In the genomic region with DNA sequence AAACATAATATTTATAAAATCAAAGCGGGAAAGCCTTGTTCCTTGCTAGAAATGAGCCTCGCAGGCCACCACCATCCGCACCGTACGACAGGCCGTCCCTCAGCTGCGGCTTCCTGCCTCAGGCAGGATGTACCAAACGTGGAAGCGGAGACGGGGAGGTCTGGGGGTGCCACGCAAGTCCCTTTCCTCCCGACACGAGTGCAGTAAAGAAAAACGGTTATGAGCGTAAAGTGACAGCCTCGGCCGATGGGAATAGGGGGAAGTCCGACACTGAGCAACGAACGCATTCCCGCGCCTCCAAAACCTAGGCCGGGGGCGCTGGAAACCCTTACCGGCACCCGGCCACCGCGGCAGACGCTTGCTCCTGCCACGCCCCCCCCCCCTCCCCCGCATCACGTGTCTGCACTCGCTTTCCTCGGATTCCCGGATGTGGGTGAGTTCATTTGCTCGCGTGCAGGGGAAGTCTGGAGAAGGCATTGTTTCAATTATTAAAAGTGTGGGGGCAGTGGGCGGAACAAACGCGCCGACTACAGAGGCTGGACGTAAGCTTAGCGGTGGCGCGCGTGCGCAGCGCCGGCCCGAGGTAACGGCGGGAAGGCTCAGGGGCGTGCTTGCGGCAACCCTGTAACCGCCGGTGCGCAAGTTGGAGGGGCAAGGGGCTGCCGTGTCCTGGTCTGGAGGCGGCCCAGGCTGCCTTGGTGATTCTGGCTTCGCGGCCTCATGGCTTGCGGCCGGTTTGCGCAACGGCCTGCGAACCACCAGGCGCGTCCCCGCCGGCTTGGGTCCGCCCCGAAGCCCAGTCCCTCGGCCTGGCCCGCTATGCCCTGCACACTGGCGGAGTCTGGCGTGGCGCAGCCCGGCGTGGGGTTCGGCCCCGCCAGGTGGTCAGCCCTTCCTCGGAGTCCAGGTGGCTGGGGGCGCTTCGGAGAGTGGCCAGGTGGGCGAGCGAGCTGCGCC, we compare ENCODE assay signal across 8 cellular contexts. TPM values are rescaled to one million over a fixed set of nuclear protein-coding genes. Genes with fewer than 3 reads are reported as not detected.
A peak's percentile ranks its signal among the peaks of the same experiment; 100 is the strongest.
DNase-seq lines count a peak whose midpoint lies in the region; ATAC-seq and TF ChIP-seq lines count a peak whose summit lies in the region.

A gene with protein sequence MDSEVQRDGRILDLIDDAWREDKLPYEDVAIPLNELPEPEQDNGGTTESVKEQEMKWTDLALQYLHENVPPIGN (minus strand): TSS at position 366 of the 957 bp plus-strand sequence. CDS start 3,081 bp downstream, outside the sequence.
A gene (plus strand): TSS at position 438 of the 957 bp plus-strand sequence. CDS start 9,264 bp downstream, outside the sequence.

- peak within 1 kb of the TSS; percentile 91 for H3K4me2 ChIP-seq in DOHH2 (ENCODE audit: low read length)
- peak within 1 kb of the TSS; percentile 98 for H3K4me2 ChIP-seq in GM23338
- H3K4me2 ChIP-seq in fibroblast of lung (ENCODE audit: extremely low read depth, insufficient read depth, low read length) = peak within 1 kb of the TSS; percentile 98

- H3K9ac ChIP-seq in fibroblast of lung (ENCODE audit: insufficient read depth, low read length) = peak within 1 kb of the TSS; percentile 96

- H3K9me2 ChIP-seq in DOHH2 (replicated peaks; ENCODE audit: control insufficient read depth, low read length) (no peaks in the 10 kb centered on the region), GM23338 (ENCODE audit: insufficient read depth) (no peaks in the 10 kb centered on the region)

- H3K9me3 ChIP-seq in DOHH2 (ENCODE audit: control insufficient read depth, insufficient read depth, low read length) = no peaks in the 10 kb centered on the region
- no peaks in the 10 kb centered on the region for H3K9me3 ChIP-seq in fibroblast of lung (ENCODE audit: control insufficient read depth, insufficient read depth, low read depth, low read length)

- peak within 1 kb of the TSS; percentile 89 for H2AFZ ChIP-seq in GM23338
- H2AFZ ChIP-seq in fibroblast of lung (ENCODE audit: low read length) = peak within 1 kb of the TSS; percentile 69

- H3K27ac Mint-ChIP-seq in GM23338 = peak within 1 kb of the TSS; percentile 96
- peak within 1 kb of the TSS; percentile 99 to 100 (median 99) for H3K27ac Mint-ChIP-seq in naive thymus-derived CD8-positive, alpha-beta T cell

- H3K4me3 ChIP-seq in DOHH2 (ENCODE audit: low read length) = peak within 1 kb of the TSS; percentile 92
- H3K4me3 ChIP-seq in GM23338 = peak within 1 kb of the TSS; percentile 82
- H3K4me3 ChIP-seq in fibroblast of lung (replicated peaks in 1 of 4; ENCODE audit: control extremely low read depth in 1 of 4, insufficient read depth in 1 of 4, low read depth in 3 of 4, low read length in 4 of 4) = peak within 1 kb of the TSS; percentile 71 to 92 (median 82)

- H3K36me3 Mint-ChIP-seq in GM23338 (ENCODE audit: low read depth) = peaks cover 27% of the 10 kb centered on the region
- peaks cover 0 to 24% (median 0%) of the 10 kb centered on the region in 3 donors for H3K36me3 Mint-ChIP-seq in naive thymus-derived CD8-positive, alpha-beta T cell

- POLR2A ChIA-PET in naive thymus-derived CD8-positive, alpha-beta T cell (lab: Charles Lee) = interaction anchor here (1.1 to 3.1 kb wide), 6 partner anchors 9 to 912 kb away, joined by 3 to 25 read pairs (median 4); a partner anchor contains a TSS

- H3K9me3 Mint-ChIP-seq in GM23338 = no peaks in the 10 kb centered on the region
- H3K9me3 Mint-ChIP-seq in naive thymus-derived CD8-positive, alpha-beta T cell = no peaks in the 10 kb centered on the region

- H3K4me1 Mint-ChIP-seq in GM23338 = peaks cover 22% of the 10 kb centered on the region
- peaks cover 23 to 76% (median 67%) of the 10 kb centered on the region in 4 donors for H3K4me1 Mint-ChIP-seq in naive thymus-derived CD8-positive, alpha-beta T cell

- H3K4me1 ChIP-seq in DOHH2 (ENCODE audit: control insufficient read depth, low read length) = peaks cover 25% of the 10 kb centered on the region
- peaks cover 14% of the 10 kb centered on the region for H3K4me1 ChIP-seq in GM23338 (ENCODE audit: insufficient read depth)
- peaks cover 18% of the 10 kb centered on the region for H3K4me1 ChIP-seq in fibroblast of lung (ENCODE audit: control insufficient read depth, extremely low read depth, insufficient read depth, low read length)

- H3K79me2 ChIP-seq in DOHH2 (ENCODE audit: control insufficient read depth, low read length) (peaks cover 76% of the 10 kb centered on the region), GM23338 (replicated peaks; ENCODE audit: insufficient read depth) (peaks cover 49% of the 10 kb centered on the region), fibroblast of lung (ENCODE audit: control insufficient read depth, insufficient read depth, low read length) (peaks cover 37% of the 10 kb centered on the region)

- H3F3A ChIP-seq in DOHH2 (ENCODE audit: control insufficient read depth, insufficient read depth) (peaks cover 10% of the 10 kb centered on the region; the same call in 1 of the 2 replicates), GM23338 (replicated peaks; ENCODE audit: low read depth) (0 out of 2 replicates have a peak, but pooled peaks cover 3% of the 10 kb centered on the region)

- H3K27me3 ChIP-seq in DOHH2 (ENCODE audit: control insufficient read depth, low read length) = no peaks in the 10 kb centered on the region
- H3K27me3 ChIP-seq in GM23338 (ENCODE audit: insufficient read depth) = no peaks in the 10 kb centered on the region
- no peaks in the 10 kb centered on the region for H3K27me3 ChIP-seq in fibroblast of lung (ENCODE audit: control insufficient read depth, insufficient read depth, low read length)

- DNase-seq in GM23338 (ENCODE audit: low spot score) = peak; percentile 98
- DNase-seq in LHCN-M2 (ENCODE audit: low read depth) = peak; percentile 99
- peak; percentile 98 for DNase-seq in RPMI8226
- DNase-seq in activated T-helper 1 cell treated with anti-CD3 and anti-CD28 coated beads, Interleukin-2, amount 50 U/mL, for 16 hours (ENCODE audit: low read depth in 1 of 2, low spot score in 1 of 2) = peak; percentile 85
- peak; percentile 99 for DNase-seq in fibroblast of lung (ENCODE audit: low read depth in 2 of 2)
- peak; percentile 80 to 99 (median 93) for DNase-seq in naive thymus-derived CD8-positive, alpha-beta T cell
- peak; percentile 87 to 99 (median 94) for DNase-seq in stimulated activated naive CD4-positive, alpha-beta T cell (lab: John Stamatoyannopoulos, UW)

- peak within 1 kb of the TSS; percentile 81 for H3K27ac ChIP-seq in DOHH2 (ENCODE audit: low read depth, low read length)
- peak within 1 kb of the TSS; percentile 81 for H3K27ac ChIP-seq in GM23338 (ENCODE audit: low read depth)
- H3K27ac ChIP-seq in fibroblast of lung (ENCODE audit: insufficient read depth, low read length) = peak within 1 kb of the TSS; percentile 98

- TF ChIP-seq CTCF in DOHH2 (IDR thresholded peaks at IDR 0.05; ENCODE audit: low read depth, low read length, poor library complexity, severe bottlenecking) = no peak
- no peak for TF ChIP-seq CTCF in GM23338 (conservative IDR thresholded peaks at IDR 0.05; ENCODE audit: low read depth in 2 of 2)
- no peak for TF ChIP-seq CTCF in fibroblast of lung (conservative IDR thresholded peaks at IDR 0.05 in 1 of 2, IDR thresholded peaks at IDR 0.05 in 1 of 2; ENCODE audit: low read depth in 1 of 2, low read length in 2 of 2)

- H4K20me1 ChIP-seq in DOHH2 (ENCODE audit: control insufficient read depth, insufficient read depth, low read depth, low read length) (peaks cover 2% of the 10 kb centered on the region; the same call in 1 of the 2 replicates), GM23338 (replicated peaks; ENCODE audit: insufficient read depth) (peaks cover 4% of the 10 kb centered on the region; the same call in 1 of the 2 replicates), fibroblast of lung (ENCODE audit: control insufficient read depth, extremely low read depth, insufficient read depth, low read length) (no peaks in the 10 kb centered on the region)

- H3K36me3 ChIP-seq in DOHH2 (ENCODE audit: control insufficient read depth, low read length) = peaks cover 50% of the 10 kb centered on the region
- H3K36me3 ChIP-seq in GM23338 (ENCODE audit: insufficient read depth) = peaks cover 16% of the 10 kb centered on the region; the same call in 1 of the 2 replicates
- H3K36me3 ChIP-seq in fibroblast of lung (ENCODE audit: control insufficient read depth, insufficient read depth, low read length) = peaks cover 1% of the 10 kb centered on the region

- ATAC-seq in GM23338 = peak; percentile 87
- ATAC-seq in naive thymus-derived CD8-positive, alpha-beta T cell = peak; percentile 80 to 85

- peak within 1 kb of the TSS; percentile 91 for H3K4me3 Mint-ChIP-seq in GM23338
- peak within 1 kb of the TSS; percentile 96 to 100 (median 100) for H3K4me3 Mint-ChIP-seq in naive thymus-derived CD8-positive, alpha-beta T cell

- peaks cover 9% of the 10 kb centered on the region for H3K27me3 Mint-ChIP-seq in GM23338 (ENCODE audit: insufficient read depth, low read depth, poor library complexity)
- H3K27me3 Mint-ChIP-seq in naive thymus-derived CD8-positive, alpha-beta T cell = no peaks in the 10 kb centered on the region

TF ChIP-seq in GM23338, 12 proteins besides CTCF, POLR2A, EP300 and RAD21 (continues in another document):
- TF ChIP-seq CREB1 (CRISPR knock-in tag; IDR thresholded peaks at IDR 0.05; ENCODE audit: low read depth) = peak; percentile 62

RNA-seq across cellular contexts. Expression of the first gene that starts in this region (rescaled TPM):
- 44.4 and 50.9 TPM in 2 replicates for total RNA-seq in GM23338 (2014; rRNA removed; shearing (Covaris generic))
- polyA plus RNA-seq in GM23338 (2016; fragmentation: Nextera tagmentation; extraction: Ambion mirVana) (61.1 and 76.8 TPM in 2 replicates), fibroblast of lung (110 and 145 TPM in 2 replicates)
- total RNA-seq in LHCN-M2 (2014; rRNA removed) (166 and 196 TPM in 2 replicates), fibroblast of lung (91.7 and 93.3 TPM in 2 replicates)
- polyA plus RNA-seq in LHCN-M2 (2012) = 116 TPM
- 67.7 and 86.8 TPM in 2 replicates for polyA plus RNA-seq in fibroblast of lung (2012)
- polyA minus RNA-seq in fibroblast of lung (ENCODE audit: low replicate concordance) = 11.1 and 12.7 TPM in 2 replicates
- 10 to 100 TPM; 36.1 to 36.4 TPM for total RNA-seq in naive thymus-derived CD8-positive, alpha-beta T cell
- 10 to 100 TPM; 88.9 to 96.1 (median 90.5) TPM for polyA plus RNA-seq in naive thymus-derived CD8-positive, alpha-beta T cell

RNA-seq across cellular contexts. Expression of the second gene that starts in this region (rescaled TPM):
- total RNA-seq in GM23338 (2014; rRNA removed; shearing (Covaris generic)) = 15.1 and 17.2 TPM in 2 replicates
- polyA plus RNA-seq in GM23338 (2016; fragmentation: Nextera tagmentation; extraction: Ambion mirVana) (34.6 and 53.9 TPM in 2 replicates), fibroblast of lung (15.5 and 22.3 TPM in 2 replicates)
- total RNA-seq in LHCN-M2 (2014; rRNA removed) (25.0 and 29.8 TPM in 2 replicates), fibroblast of lung (26.4 and 33.6 TPM in 2 replicates)
- polyA plus RNA-seq in LHCN-M2 (2012) = 17.6 TPM
- 18.1 and 24.8 TPM in 2 replicates for polyA plus RNA-seq in fibroblast of lung (2012)
- polyA minus RNA-seq in fibroblast of lung (ENCODE audit: low replicate concordance) = 2.4 and 2.9 TPM in 2 replicates
- 10 to 100 TPM; 33.0 to 40.1 TPM for total RNA-seq in naive thymus-derived CD8-positive, alpha-beta T cell
- polyA plus RNA-seq in naive thymus-derived CD8-positive, alpha-beta T cell = 10 to 100 TPM; 16.2 to 32.2 (median 26.0) TPM

Comparison
In these comparisons a context has a peak if more than half of its experiments do, and no peak if none do; other contexts are left out.
1. Peak in every context shown above with its lines: DNase-seq, ATAC-seq, H3K4me3 ChIP-seq and H3K27ac ChIP-seq.